9 cellular contexts compared by ENCODE assay signal in genomic region chr14:100677925-100678765, GRCh38. TPM values are rescaled to one million over a fixed set of nuclear protein-coding genes. Genes with fewer than 3 reads are reported as not detected.
A peak's percentile ranks its signal among the peaks of the same experiment; 100 is the strongest.
DNase-seq lines count a peak whose midpoint lies in the region; ATAC-seq, FAIRE-seq and TF ChIP-seq lines count a peak whose summit lies in the region.
"Had no signal": no experiment of that assay in that cellular context is flagged by ENCODE, and none has a peak within 500 bp of the region (broad histone marks: within the 10 kb centered on the region; RNA-seq: fewer than 3 reads in every experiment).

No MANE protein-coding gene starts in this region.

- H3K4me3 ChIP-seq in astrocyte (ENCODE audit: insufficient read depth, low read depth, low read length) (no peak overlapping the region), thymus (ENCODE audit: low read length) (no peak overlapping the region)

- no peak overlapping the region for H2AFZ ChIP-seq in astrocyte (ENCODE audit: low read depth, low read length)

- no peak overlapping the region for H3K4me2 ChIP-seq in astrocyte (ENCODE audit: low read length)

- H3K27ac Mint-ChIP-seq in astrocyte (ENCODE audit: unreplicated experiment): no peak overlapping the region
- H3K27ac Mint-ChIP-seq in immature natural killer cell: no peak overlapping the region

- FAIRE-seq in astrocyte (lab: Jason Lieb, UNC): no peak

- no peaks in the 10 kb centered on the region for H4K20me1 ChIP-seq in astrocyte (ENCODE audit: insufficient read depth, low read length)

- ATAC-seq in left colon (peak; percentile 20), HG02798 (IDR thresholded peaks at IDR 0.05; ENCODE audit: poor library complexity, unreplicated experiment) (no peak)

- H3K4me1 ChIP-seq in astrocyte (ENCODE audit: insufficient read depth, low read length) (peaks cover 46% of the 10 kb centered on the region), thymus (ENCODE audit: control insufficient read depth, insufficient read depth, low read length) (no peaks in the 10 kb centered on the region)

- no peaks in the 10 kb centered on the region for H3K36me3 ChIP-seq in astrocyte (ENCODE audit: insufficient read depth, low read length)
- no peaks in the 10 kb centered on the region for H3K36me3 ChIP-seq in thymus (ENCODE audit: control insufficient read depth, insufficient read depth)

- H3K9me3 ChIP-seq in astrocyte (ENCODE audit: insufficient read depth, low read depth, low read length) (peaks cover 5% of the 10 kb centered on the region), thymus (ENCODE audit: control insufficient read depth) (no peaks in the 10 kb centered on the region)

- peak overlapping the region; percentile 11 for H3K9ac ChIP-seq in astrocyte (ENCODE audit: low read length)

- DNase-seq in NCI-H2171 (lab: John Stamatoyannopoulos, UW) (peak; percentile 24), NCI-H2171 treated with DMSO at 0.1 percent for 48 hours (lab: John Stamatoyannopoulos, UW) (no peak), astrocyte (ENCODE audit: low read depth) (peak; percentile 58), left colon (peak; percentile 68 to 72), immature natural killer cell (no peak), NCI-H128 (lab: John Stamatoyannopoulos, UW; ENCODE audit: unreplicated experiment) (no peak)

- H3K4me3 Mint-ChIP-seq in astrocyte (ENCODE audit: unreplicated experiment): no peak overlapping the region
- H3K4me3 Mint-ChIP-seq in immature natural killer cell: no peak overlapping the region

- peaks cover 4% of the 10 kb centered on the region for H3K9me3 Mint-ChIP-seq in astrocyte (ENCODE audit: unreplicated experiment)
- no peaks in the 10 kb centered on the region for H3K9me3 Mint-ChIP-seq in immature natural killer cell

- H3K4me1 Mint-ChIP-seq in astrocyte (ENCODE audit: low read depth, unreplicated experiment): peaks cover 10% of the 10 kb centered on the region
- peaks cover 0 to 7% of the 10 kb centered on the region in 2 donors for H3K4me1 Mint-ChIP-seq in immature natural killer cell

- 83% methylated on average over 25 of the region's 25 CpGs for WGBS in thymus

- intact Hi-C loops in left colon (cut with DNase I, micrococcal nuclease): no loop called here

- no peak for TF ChIP-seq CTCF in astrocyte (IDR thresholded peaks at IDR 0.05; ENCODE audit: insufficient read depth, low read depth, low read length)

- H3K27ac ChIP-seq in astrocyte (ENCODE audit: low read depth, low read length): no peak overlapping the region
- peak overlapping the region; percentile 37 for H3K27ac ChIP-seq in thymus (ENCODE audit: low read depth)

- no peaks in the 10 kb centered on the region for H3K79me2 ChIP-seq in astrocyte (ENCODE audit: insufficient read depth, low read length)

- H3K27me3 ChIP-seq in astrocyte (ENCODE audit: insufficient read depth, low read length): peaks cover 3% of the 10 kb centered on the region
- peaks cover 2% of the 10 kb centered on the region for H3K27me3 ChIP-seq in thymus (ENCODE audit: control insufficient read depth, insufficient read depth)

- H3K27me3 Mint-ChIP-seq in astrocyte (ENCODE audit: low read depth, unreplicated experiment) (peaks cover 31% of the 10 kb centered on the region), immature natural killer cell (ENCODE audit: low read depth in 3 of 3) (peaks cover 3 to 9% (median 9%) of the 10 kb centered on the region in 3 donors)

- H3K36me3 Mint-ChIP-seq in astrocyte (ENCODE audit: low read depth, unreplicated experiment): peaks cover 1% of the 10 kb centered on the region
- no peaks in the 10 kb centered on the region for H3K36me3 Mint-ChIP-seq in immature natural killer cell

RNA-seq across cellular contexts. Expression of gene DLK1, which starts 48.5 kb away (rescaled TPM):
- total RNA-seq in astrocyte (1.3 and 2.7 TPM in 2 replicates), left colon (not detected)
- polyA plus RNA-seq in thymus (6.9 TPM), immature natural killer cell (not detected)
- total RNA-seq: dermis microvascular lymphatic vessel endothelial cell had no signal

Comparison
In these comparisons a context has a peak if more than half of its experiments do, and no peak if none do; other contexts are left out.
1. DNase-seq: peak in NCI-H2171 (single experiment), astrocyte (single experiment) and left colon (2 of 2); none in NCI-H2171 treated with DMSO at 0.1 percent for 48 hours (single experiment), immature natural killer cell (0 of 3) and NCI-H128 (single experiment).